In genomic region chr16:49615606-49616005, GRCh38 we compare ENCODE assay signal across 22 cellular contexts.
"Had no signal": no experiment of that assay in that cellular context is flagged by ENCODE, and none has a peak within 500 bp of the region (broad histone marks: within the 10 kb centered on the region; RNA-seq: fewer than 3 reads in every experiment).

No MANE protein-coding gene starts in this region.

- H3K27ac Mint-ChIP-seq: activated CD4-positive, alpha-beta T cell treated with anti-CD3 and anti-CD28 coated beads for 36 hours; activated naive CD4-positive, alpha-beta T cell treated with anti-CD3 and anti-CD28 coated beads, Interleukin-2, amount 50 U/mL, for 24 hours; T-cell had no signal

- H3K4me1 Mint-ChIP-seq: activated CD4-positive, alpha-beta T cell treated with anti-CD3 and anti-CD28 coated beads for 36 hours; activated naive CD4-positive, alpha-beta T cell treated with anti-CD3 and anti-CD28 coated beads, Interleukin-2, amount 50 U/mL, for 24 hours; naive thymus-derived CD4-positive, alpha-beta T cell; T-cell had no signal

- H3K27me3 Mint-ChIP-seq: activated CD4-positive, alpha-beta T cell treated with anti-CD3 and anti-CD28 coated beads for 36 hours; activated naive CD4-positive, alpha-beta T cell treated with anti-CD3 and anti-CD28 coated beads, Interleukin-2, amount 50 U/mL, for 24 hours had no signal

- H3K36me3 Mint-ChIP-seq: activated naive CD4-positive, alpha-beta T cell treated with anti-CD3 and anti-CD28 coated beads, Interleukin-2, amount 50 U/mL, for 24 hours; naive thymus-derived CD4-positive, alpha-beta T cell; T-cell had no signal

- H3K9me3 Mint-ChIP-seq: activated naive CD4-positive, alpha-beta T cell treated with anti-CD3 and anti-CD28 coated beads, Interleukin-2, amount 50 U/mL, for 24 hours; naive thymus-derived CD4-positive, alpha-beta T cell; T-cell had no signal

- H3K4me3 ChIP-seq: esophagus squamous epithelium, heart right ventricle, lung, ovary, psoas muscle, right atrium auricular region, thyroid gland had no signal

- H3K9me3 ChIP-seq: esophagus squamous epithelium, ovary, psoas muscle, right atrium auricular region, thyroid gland had no signal

- DNase-seq: activated CD4-positive, alpha-beta T cell treated with anti-CD3 and anti-CD28 coated beads for 36 hours; activated CD4-positive, alpha-beta T cell treated with anti-CD3 and anti-CD28 coated beads, Interleukin-2, amount 50 U/mL, for 4 hours; activated gamma-delta T cell treated with Interleukin-2 at 50 U/mL for 16 hours; activated T-cell treated with anti-CD3 and anti-CD28 coated beads for 4 hours; anterior cingulate cortex; esophagus squamous epithelium; heart right ventricle; kidney; naive thymus-derived CD4-positive, alpha-beta T cell; ovary; psoas muscle; stimulated activated CD4-positive, alpha-beta T cell treated with anti-CD3 and anti-CD28 coated beads, Interleukin-12 subunit alpha, Interleukin-12 subunit beta, amount 100 ng/mL, for 4 hours; stimulated activated CD4-positive, alpha-beta T cell treated with anti-CD3 and anti-CD28 coated beads, Interleukin-4, amount 100 ng/mL, for 4 hours; stimulated activated naive CD8-positive, alpha-beta T cell treated with anti-CD3 and anti-CD28 coated beads, Interleukin-15, Interleukin-2, amounts not matched to agents 100 U/mL and 50 U/mL, for 24 hours; substantia nigra; T-cell; thyroid gland had no signal

- H3K36me3 ChIP-seq: esophagus squamous epithelium, heart right ventricle, ovary, right atrium auricular region, thyroid gland had no signal

- H3K4me3 Mint-ChIP-seq: activated CD4-positive, alpha-beta T cell treated with anti-CD3 and anti-CD28 coated beads for 36 hours; activated naive CD4-positive, alpha-beta T cell treated with anti-CD3 and anti-CD28 coated beads, Interleukin-2, amount 50 U/mL, for 24 hours; brain; naive thymus-derived CD4-positive, alpha-beta T cell; T-cell had no signal

- H3K27me3 ChIP-seq: esophagus squamous epithelium, heart right ventricle, ovary, right atrium auricular region, thyroid gland had no signal

- FAIRE-seq: kidney, TTC549 had no signal

- H3K27ac ChIP-seq: esophagus squamous epithelium, heart right ventricle, ovary, psoas muscle, right atrium auricular region, thyroid gland had no signal

- ATAC-seq: activated CD4-positive, alpha-beta T cell treated with anti-CD3 and anti-CD28 coated beads for 36 hours; heart right ventricle; naive thymus-derived CD4-positive, alpha-beta T cell; psoas muscle; stimulated activated naive CD8-positive, alpha-beta T cell treated with anti-CD3 and anti-CD28 coated beads, Interleukin-15, Interleukin-2, amounts not matched to agents 100 U/mL and 50 U/mL, for 24 hours; T-cell had no signal
